9 cellular contexts compared by ENCODE assay signal in genomic region chr5:152462021-152462721, GRCh38. TPM values are rescaled to one million over a fixed set of nuclear protein-coding genes. Genes with fewer than 3 reads are reported as not detected.
DNase-seq lines count a peak whose midpoint lies in the region; ATAC-seq and TF ChIP-seq lines count a peak whose summit lies in the region.
"Had no signal": no experiment of that assay in that cellular context is flagged by ENCODE, and none has a peak within 500 bp of the region (broad histone marks: within the 10 kb centered on the region; RNA-seq: fewer than 3 reads in every experiment).

No MANE protein-coding gene starts in this region.

- H3K36me3 Mint-ChIP-seq in nephron progenitor cell (ENCODE audit: low read depth): no peaks in the 10 kb centered on the region
- no peaks in the 10 kb centered on the region for H3K36me3 Mint-ChIP-seq in natural killer cell treated with Interleukin-12 subunit alpha and Interleukin-12 subunit beta and Interleukin-15 and Interleukin-18, amount 100 ng/mL, for 72 hours

- no peaks in the 10 kb centered on the region for H3K4me1 Mint-ChIP-seq in nephron progenitor cell
- peaks cover 3 to 6% of the 10 kb centered on the region in 2 donors for H3K4me1 Mint-ChIP-seq in natural killer cell treated with Interleukin-12 subunit alpha and Interleukin-12 subunit beta and Interleukin-15 and Interleukin-18, amount 100 ng/mL, for 72 hours (ENCODE audit: low read depth in 2 of 2)

- intact Hi-C loops in ascending aorta (cut with DNase I): no loop called here

- H3K4me3 ChIP-seq in HL-60 (replicated peaks; ENCODE audit: insufficient read depth, low read length) (no peak overlapping the region), ascending aorta (no peak overlapping the region)

- CTCF ChIA-PET in GM10248 (lab: Yijun Ruan, JAX): no interaction called here

- H3K27ac Mint-ChIP-seq in nephron progenitor cell: peak overlapping the region; percentile 6
- no peak overlapping the region for H3K27ac Mint-ChIP-seq in natural killer cell treated with Interleukin-12 subunit alpha and Interleukin-12 subunit beta and Interleukin-15 and Interleukin-18, amount 100 ng/mL, for 72 hours

- H3K27me3 Mint-ChIP-seq in nephron progenitor cell (ENCODE audit: low read depth, poor library complexity): peaks cover 14% of the 10 kb centered on the region
- peaks cover 20 to 26% of the 10 kb centered on the region in 2 donors for H3K27me3 Mint-ChIP-seq in natural killer cell treated with Interleukin-12 subunit alpha and Interleukin-12 subunit beta and Interleukin-15 and Interleukin-18, amount 100 ng/mL, for 72 hours

- TF ChIP-seq CTCF in HL-60 (IDR thresholded peaks at IDR 0.05; ENCODE audit: insufficient read depth, low read length): peak; percentile 13
- TF ChIP-seq CTCF in nephron progenitor cell (IDR thresholded peaks at IDR 0.05): no peak
- no peak for TF ChIP-seq CTCF in GM10248 (IDR thresholded peaks at IDR 0.05; ENCODE audit: control extremely low read depth, extremely low read depth, low read depth, missing control alignments)
- no peak for TF ChIP-seq CTCF in ascending aorta (IDR thresholded peaks at IDR 0.05)

- H3K9me3 Mint-ChIP-seq in nephron progenitor cell: no peaks in the 10 kb centered on the region
- peaks cover 3% of the 10 kb centered on the region for H3K9me3 Mint-ChIP-seq in natural killer cell treated with Interleukin-12 subunit alpha and Interleukin-12 subunit beta and Interleukin-15 and Interleukin-18, amount 100 ng/mL, for 72 hours

- ATAC-seq in GM18868 (IDR thresholded peaks at IDR 0.05; ENCODE audit: unreplicated experiment) (peak; percentile 95), HG02571 (IDR thresholded peaks at IDR 0.05; ENCODE audit: unreplicated experiment) (peak; percentile 80)
- no peak for ATAC-seq in natural killer cell treated with Interleukin-12 subunit alpha and Interleukin-12 subunit beta and Interleukin-15 and Interleukin-18, amount 100 ng/mL, for 72 hours

- H3K4me1 ChIP-seq in ascending aorta: no peaks in the 10 kb centered on the region

- H3K4me3 Mint-ChIP-seq in nephron progenitor cell: no peak overlapping the region
- H3K4me3 Mint-ChIP-seq in natural killer cell treated with Interleukin-12 subunit alpha and Interleukin-12 subunit beta and Interleukin-15 and Interleukin-18, amount 100 ng/mL, for 72 hours: no peak overlapping the region

- H3K36me3 ChIP-seq in ascending aorta: no peaks in the 10 kb centered on the region

- DNase-seq in HL-60 (ENCODE audit: low read depth in 1 of 2, low spot score in 1 of 2): peak in 1 of 2 experiments; percentile 21
- DNase-seq in nephron progenitor cell: no peak
- DNase-seq in GM10248 (ENCODE audit: extremely low spot score): no peak
- DNase-seq in natural killer cell treated with Interleukin-12 subunit alpha and Interleukin-12 subunit beta and Interleukin-15 and Interleukin-18, amount 100 ng/mL, for 72 hours (ENCODE audit: low spot score): no peak
- DNase-seq in ascending aorta (ENCODE audit: low spot score in 2 of 2): no peak
- no peak for DNase-seq in ureter (ENCODE audit: low spot score)

- no peaks in the 10 kb centered on the region for H3K9me3 ChIP-seq in ascending aorta

- H3K27me3 ChIP-seq in HL-60 (ENCODE audit: insufficient read depth, poor library complexity, severe bottlenecking) (peaks cover 7% of the 10 kb centered on the region), ascending aorta (no peaks in the 10 kb centered on the region)

- H3K27ac ChIP-seq in HL-60 (replicated peaks) (no peak overlapping the region), ascending aorta (no peak overlapping the region)

- POLR2A ChIA-PET in GM10248 (lab: Yijun Ruan, JAX): no interaction called here

RNA-seq across cellular contexts. Expression of gene NMUR2, which starts 57.1 kb away (rescaled TPM):
- not detected for total RNA-seq in natural killer cell treated with Interleukin-12 subunit alpha and Interleukin-12 subunit beta and Interleukin-15 and Interleukin-18, amount 100 ng/mL, for 72 hours
- total RNA-seq in ascending aorta: not detected
- total RNA-seq in ureter: not detected
- total RNA-seq: epithelial cell of proximal tubule had no signal

Comparison
In these comparisons a context has a peak if more than half of its experiments do, and no peak if none do; other contexts are left out.
1. ATAC-seq: peak in GM18868 (single experiment) and HG02571 (single experiment); none in natural killer cell treated with Interleukin-12 subunit alpha and Interleukin-12 subunit beta and Interleukin-15 and Interleukin-18, amount 100 ng/mL, for 72 hours (0 of 2).